Comparison of ENCODE assay signal across 14 cellular contexts in the genomic region with DNA sequence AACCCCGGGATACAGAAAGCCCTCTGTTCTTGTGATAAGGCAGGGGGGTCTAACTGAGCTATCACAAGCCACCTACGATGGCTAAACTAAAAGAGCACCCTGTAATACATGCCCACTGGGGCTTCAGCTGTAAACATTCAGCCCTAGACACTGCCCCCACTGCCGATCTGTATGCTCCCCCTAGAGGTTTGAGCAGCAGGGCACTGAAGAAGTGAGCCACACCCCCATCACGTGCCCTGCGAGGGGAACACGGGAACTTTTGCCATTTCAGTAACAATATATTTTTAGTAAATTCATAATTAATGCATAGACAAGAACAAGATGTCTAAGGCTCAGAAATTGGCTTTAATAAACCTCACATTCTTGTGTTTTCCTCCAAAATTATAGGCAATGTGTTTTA.
DNase-seq lines count a peak whose midpoint lies in the region; TF ChIP-seq lines count a peak whose summit lies in the region.
"Had no signal": no experiment of that assay in that cellular context is flagged by ENCODE, and none has a peak within 500 bp of the region (broad histone marks: within the 10 kb centered on the region; RNA-seq: fewer than 3 reads in every experiment).

No MANE protein-coding gene starts in this region.

- H3K4me1 Mint-ChIP-seq in endothelial cell (ENCODE audit: unreplicated experiment): peaks cover 9% of the 10 kb centered on the region
- H3K4me1 Mint-ChIP-seq: CD14-positive monocyte; stimulated activated effector memory CD8-positive, alpha-beta T cell treated with anti-CD3 and anti-CD28 coated beads, Interleukin-12 subunit alpha, Interleukin-12 subunit beta, amount 100 ng/mL, for 72 hours had no signal

- H3K36me3 ChIP-seq in OCI-LY3 (replicated peaks; ENCODE audit: low read depth, low read length): no peaks in the 10 kb centered on the region

- no peaks in the 10 kb centered on the region for H3K9me3 Mint-ChIP-seq in endothelial cell (ENCODE audit: unreplicated experiment)
- H3K9me3 Mint-ChIP-seq: stimulated activated effector memory CD8-positive, alpha-beta T cell treated with anti-CD3 and anti-CD28 coated beads, Interleukin-12 subunit alpha, Interleukin-12 subunit beta, amount 100 ng/mL, for 72 hours had no signal

- H3K4me3 ChIP-seq in AG10803 (ENCODE audit: low read length) (no peak overlapping the region), OCI-LY3 (ENCODE audit: low read length) (no peak overlapping the region)

- DNase-seq in AG10803 (ENCODE audit: low read depth) (no peak), endothelial cell (ENCODE audit: low spot score) (peak; percentile 36), COLO668 (lab: John Stamatoyannopoulos, UW; ENCODE audit: unreplicated experiment) (no peak), NCI-H1694 (lab: John Stamatoyannopoulos, UW) (no peak), NCI-H526 (lab: John Stamatoyannopoulos, UW) (no peak), KG1 (lab: John Stamatoyannopoulos, UW) (no peak)
- DNase-seq: activated CD8-positive, alpha-beta memory T cell treated with anti-CD3 and anti-CD28 coated beads, Interleukin-2, amount 50 U/mL, for 4 hours; effector CD4-positive, alpha-beta T cell; left ventricle myocardium superior; NCI-H774 had no signal

- H3K4me2 ChIP-seq in OCI-LY3 (ENCODE audit: low read length): peak overlapping the region; percentile 17

- no peaks in the 10 kb centered on the region for H4K20me1 ChIP-seq in OCI-LY3 (ENCODE audit: insufficient read depth, low read length)

- no peaks in the 10 kb centered on the region for H3K27me3 ChIP-seq in OCI-LY3 (ENCODE audit: low read depth, low read length)

- no peak overlapping the region for H3K9ac ChIP-seq in OCI-LY3 (ENCODE audit: low read length)

- no peaks in the 10 kb centered on the region for H3K79me2 ChIP-seq in OCI-LY3 (ENCODE audit: low read length)

- H3K4me3 Mint-ChIP-seq in endothelial cell (ENCODE audit: unreplicated experiment): no peak overlapping the region
- H3K4me3 Mint-ChIP-seq: CD14-positive monocyte; stimulated activated effector memory CD8-positive, alpha-beta T cell treated with anti-CD3 and anti-CD28 coated beads, Interleukin-12 subunit alpha, Interleukin-12 subunit beta, amount 100 ng/mL, for 72 hours had no signal

- no peak overlapping the region for H3K27ac ChIP-seq in OCI-LY3 (ENCODE audit: low read length)

- TF ChIP-seq CTCF in AG10803 (conservative IDR thresholded peaks at IDR 0.05; ENCODE audit: low read length): peak; percentile 31
- TF ChIP-seq CTCF in GM12874 (IDR thresholded peaks at IDR 0.05; ENCODE audit: insufficient read depth, low read depth, low read length): peak; percentile 7; the same call in 1 of the 2 replicates
- TF ChIP-seq CTCF in OCI-LY3 (IDR thresholded peaks at IDR 0.05; ENCODE audit: low read depth, low read length): peak; percentile 75
- no peak for TF ChIP-seq CTCF in endothelial cell (IDR thresholded peaks at IDR 0.05; ENCODE audit: unreplicated experiment)

- H3K36me3 Mint-ChIP-seq in endothelial cell (ENCODE audit: low read depth, unreplicated experiment): no peaks in the 10 kb centered on the region
- H3K36me3 Mint-ChIP-seq: CD14-positive monocyte; stimulated activated effector memory CD8-positive, alpha-beta T cell treated with anti-CD3 and anti-CD28 coated beads, Interleukin-12 subunit alpha, Interleukin-12 subunit beta, amount 100 ng/mL, for 72 hours had no signal

- no peaks in the 10 kb centered on the region for H3K27me3 Mint-ChIP-seq in endothelial cell (ENCODE audit: unreplicated experiment)

- no peaks in the 10 kb centered on the region for H3K9me3 ChIP-seq in OCI-LY3 (ENCODE audit: insufficient read depth, low read length)

- H3K27ac Mint-ChIP-seq in endothelial cell (ENCODE audit: unreplicated experiment): no peak overlapping the region
- H3K27ac Mint-ChIP-seq: CD14-positive monocyte; stimulated activated effector memory CD8-positive, alpha-beta T cell treated with anti-CD3 and anti-CD28 coated beads, Interleukin-12 subunit alpha, Interleukin-12 subunit beta, amount 100 ng/mL, for 72 hours had no signal

- H3K4me1 ChIP-seq in OCI-LY3 (ENCODE audit: low read length): peaks cover 12% of the 10 kb centered on the region

- peak overlapping the region; percentile 50 for H2AFZ ChIP-seq in OCI-LY3 (ENCODE audit: low read depth, low read length)
